20 cellular contexts compared by ENCODE assay signal in the genomic region with DNA sequence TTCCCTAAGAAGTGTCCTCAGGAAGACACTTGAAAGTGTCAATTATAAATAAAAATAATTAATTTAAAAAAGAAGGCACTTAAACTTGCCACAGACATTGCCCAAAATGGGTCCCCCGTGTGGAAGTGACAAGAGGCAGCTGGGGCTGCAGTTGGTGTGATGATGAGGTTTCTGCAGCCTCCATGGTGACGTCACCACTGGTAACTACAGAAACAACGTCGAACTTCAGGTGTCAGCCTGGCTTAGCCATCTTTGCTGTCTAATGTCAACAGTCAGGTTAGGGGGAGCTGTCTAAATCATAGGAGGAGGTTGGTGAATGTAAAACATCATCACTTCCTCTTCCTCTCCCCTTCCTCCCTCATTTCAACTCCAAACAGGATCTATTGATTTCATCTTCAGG.
"Had no signal": no experiment of that assay in that cellular context is flagged by ENCODE, and none has a peak within 500 bp of the region (broad histone marks: within the 10 kb centered on the region; RNA-seq: fewer than 3 reads in every experiment).

No MANE protein-coding gene starts in this region.

- H3K27me3 ChIP-seq: ovary, testis had no signal

- H3K36me3 ChIP-seq: gastrocnemius medialis, heart left ventricle, ovary had no signal

- DNase-seq: activated CD4-positive, CD25-positive, alpha-beta regulatory T cell treated with anti-CD3 and anti-CD28 coated beads, Interleukin-2, amount 50 U/mL, for 72 hours; activated CD8-positive, alpha-beta memory T cell treated with anti-CD3 and anti-CD28 coated beads for 24 hours; activated CD8-positive, alpha-beta memory T cell treated with anti-CD3 and anti-CD28 coated beads, Interleukin-2, amount 50 U/mL, for 48 hours; activated effector memory CD4-positive, alpha-beta T cell treated with anti-CD3 and anti-CD28 coated beads, Interleukin-2, amount 50 U/mL, for 16 hours; activated naive CD4-positive, alpha-beta T cell treated with anti-CD3 and anti-CD28 coated beads, Interleukin-2, amount 50 U/mL, for 16 hours; activated T-cell treated with anti-CD3 and anti-CD28 coated beads, Interleukin-2, amount 50 U/mL, for 72 hours; aorta; cerebellar nuclear complex; cortex of kidney; gastrocnemius medialis; heart left ventricle; left ventricle myocardium superior; naive thymus-derived CD8-positive, alpha-beta T cell; ovary; stimulated activated CD4-positive, alpha-beta T cell treated with anti-CD3 and anti-CD28 coated beads, Interleukin-4, amount 100 ng/mL, for 4 hours; testis had no signal

- H3K9me3 ChIP-seq: gastrocnemius medialis, heart left ventricle, ovary, testis had no signal

- ATAC-seq: activated T-cell treated with anti-CD3 and anti-CD28 coated beads, Interleukin-2, amount 50 U/mL, for 72 hours; gastrocnemius medialis; heart left ventricle; left ventricle myocardium superior; naive thymus-derived CD8-positive, alpha-beta T cell; sciatic nerve; stimulated activated memory B cell treated with anti-CD40 and anti-IgM and Interleukin-4, amounts not matched to agents 10 μg/mL and 1 μg/mL and 100 μg/mL, for 72 hours had no signal

- H3K4me3 ChIP-seq: gastrocnemius medialis, heart left ventricle, ovary, testis had no signal

- H3K27ac ChIP-seq: gastrocnemius medialis, heart left ventricle, ovary, testis, VCaP had no signal

- FAIRE-seq: endometrium had no signal
